26 cellular contexts compared by ENCODE assay signal in the genomic region with DNA sequence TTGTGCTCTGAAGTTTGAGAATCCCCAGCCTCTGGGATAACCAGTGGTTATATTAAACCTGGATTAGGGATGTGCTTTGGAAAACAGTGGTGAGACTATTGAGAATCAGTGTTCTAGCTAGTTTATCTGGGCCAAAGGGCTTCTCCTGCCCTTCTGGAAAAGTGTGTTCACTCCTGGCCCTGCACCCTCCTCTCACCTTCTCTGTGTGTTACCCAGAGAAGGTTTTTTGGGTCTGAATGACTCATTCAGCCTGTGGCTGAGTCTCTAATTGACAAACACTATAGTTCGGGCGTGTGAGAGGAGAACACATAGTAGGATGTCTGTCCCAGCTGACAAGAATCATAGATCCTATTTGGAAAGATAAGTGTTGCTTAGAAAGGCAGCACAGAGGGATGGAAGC.
DNase-seq lines count a peak whose midpoint lies in the region; ATAC-seq, FAIRE-seq and TF ChIP-seq lines count a peak whose summit lies in the region.
"Had no signal": no experiment of that assay in that cellular context is flagged by ENCODE, and none has a peak within 500 bp of the region (broad histone marks: within the 10 kb centered on the region; RNA-seq: fewer than 3 reads in every experiment).

No MANE protein-coding gene starts in this region.

- no peak overlapping the region for H3K4me3 ChIP-seq in RWPE2 (ENCODE audit: severe bottlenecking)
- H3K4me3 ChIP-seq in hepatocyte, result no peak overlapping the region
- no peak overlapping the region for H3K4me3 ChIP-seq in smooth muscle cell
- H3K4me3 ChIP-seq: Peyer's patch, testis had no signal

- H3K36me3 Mint-ChIP-seq in activated CD4-positive, alpha-beta T cell treated with anti-CD3 and anti-CD28 coated beads for 36 hours (ENCODE audit: low read depth), result no peaks in the 10 kb centered on the region
- H3K36me3 Mint-ChIP-seq: mesothelial cell of epicardium; natural killer cell treated with Interleukin-12 subunit alpha and Interleukin-12 subunit beta and Interleukin-15 and Interleukin-18, amount 100 ng/mL, for 72 hours had no signal

- H3K9ac ChIP-seq in smooth muscle cell (ENCODE audit: low read depth), result no peak overlapping the region

- intact Hi-C loops in activated CD4-positive, alpha-beta T cell treated with anti-CD3 and anti-CD28 coated beads for 36 hours (cut with DNase I, micrococcal nuclease), result no loop called here

- H3K4me1 ChIP-seq in RWPE2 (ENCODE audit: insufficient read depth, poor library complexity, severe bottlenecking), result no peaks in the 10 kb centered on the region
- peaks cover 12% of the 10 kb centered on the region for H3K4me1 ChIP-seq in hepatocyte (ENCODE audit: insufficient read depth)
- peaks cover 10% of the 10 kb centered on the region for H3K4me1 ChIP-seq in smooth muscle cell (ENCODE audit: low read depth)
- H3K4me1 ChIP-seq: Peyer's patch had no signal

- no peak for FAIRE-seq in GM19239 (lab: Jason Lieb, UNC)
- FAIRE-seq: endometrium, G401.6 had no signal

- H3F3A ChIP-seq in smooth muscle cell (ENCODE audit: low read depth), result peaks cover 9% of the 10 kb centered on the region

- H3K9me3 Mint-ChIP-seq in activated CD4-positive, alpha-beta T cell treated with anti-CD3 and anti-CD28 coated beads for 36 hours (ENCODE audit: low read depth), result no peaks in the 10 kb centered on the region
- H3K9me3 Mint-ChIP-seq: CD4-positive, alpha-beta T cell; HFFc6; mesothelial cell of epicardium; natural killer cell treated with Interleukin-12 subunit alpha and Interleukin-12 subunit beta and Interleukin-15 and Interleukin-18, amount 100 ng/mL, for 72 hours had no signal

- TF ChIP-seq CTCF in RWPE2 (IDR thresholded peaks at IDR 0.05; ENCODE audit: poor library complexity, severe bottlenecking) (no peak), hepatocyte (IDR thresholded peaks at IDR 0.05; ENCODE audit: poor library complexity) (no peak), smooth muscle cell (IDR thresholded peaks at IDR 0.05; ENCODE audit: borderline replicate concordance, insufficient read depth, poor library complexity, severe bottlenecking) (no peak)

- H3K36me3 ChIP-seq in RWPE2 (ENCODE audit: low read depth), result no peaks in the 10 kb centered on the region
- no peaks in the 10 kb centered on the region for H3K36me3 ChIP-seq in hepatocyte (replicated peaks; ENCODE audit: insufficient read depth, low read depth)
- H3K36me3 ChIP-seq in smooth muscle cell (ENCODE audit: low read depth), result no peaks in the 10 kb centered on the region
- H3K36me3 ChIP-seq: brain microvascular endothelial cell, Peyer's patch had no signal

- no peaks in the 10 kb centered on the region for H3K27me3 Mint-ChIP-seq in activated CD4-positive, alpha-beta T cell treated with anti-CD3 and anti-CD28 coated beads for 36 hours
- H3K27me3 Mint-ChIP-seq: CD4-positive, alpha-beta T cell; natural killer cell treated with Interleukin-12 subunit alpha and Interleukin-12 subunit beta and Interleukin-15 and Interleukin-18, amount 100 ng/mL, for 72 hours; T-helper 17 cell had no signal

- no peak overlapping the region for H2AFZ ChIP-seq in hepatocyte
- H2AFZ ChIP-seq in smooth muscle cell (ENCODE audit: low read depth), result no peak overlapping the region

- H3K9me2 ChIP-seq in hepatocyte (replicated peaks; ENCODE audit: insufficient read depth), result no peaks in the 10 kb centered on the region

- H3K4me1 Mint-ChIP-seq in activated CD4-positive, alpha-beta T cell treated with anti-CD3 and anti-CD28 coated beads for 36 hours, result peaks cover 1% of the 10 kb centered on the region

- peak; percentile 6 for DNase-seq in activated CD4-positive, alpha-beta T cell treated with anti-CD3 and anti-CD28 coated beads for 36 hours
- DNase-seq in activated CD4-positive, alpha-beta T cell treated with anti-CD3 and anti-CD28 coated beads, Interleukin-2, amount 50 U/mL, for 48 hours, result no peak
- no peak for DNase-seq in RWPE2 (ENCODE audit: low spot score)
- DNase-seq in hepatocyte (ENCODE audit: low spot score), result no peak
- no peak for DNase-seq in smooth muscle cell (lab: John Stamatoyannopoulos, UW; ENCODE audit: unreplicated experiment)
- no peak for DNase-seq in GM19239 (ENCODE audit: insufficient read length, low spot score)
- DNase-seq in NCI-H1092 (lab: John Stamatoyannopoulos, UW), result no peak
- DNase-seq in globus pallidus (ENCODE audit: low spot score), result no peak
- DNase-seq: activated CD4-positive, alpha-beta T cell treated with anti-CD3 and anti-CD28 coated beads, Interleukin-2, amount 50 U/mL, for 1 hour; activated CD8-positive, alpha-beta memory T cell treated with anti-CD3 and anti-CD28 coated beads, Interleukin-2, amount 50 U/mL, for 4 hours; brain microvascular endothelial cell; CD4-positive, alpha-beta T cell; cortex of kidney; HFFc6; Kasumi-1; NCI-H1105 treated with DMSO at 0.1 percent for 48 hours; NCI-H446 treated with DMSO at 0.1 percent for 48 hours; Peyer's patch; T-helper 17 cell; testis had no signal

- no peaks in the 10 kb centered on the region for H3K27me3 ChIP-seq in RWPE2 (ENCODE audit: insufficient read depth, poor library complexity, severe bottlenecking)
- no peaks in the 10 kb centered on the region for H3K27me3 ChIP-seq in hepatocyte
- no peaks in the 10 kb centered on the region for H3K27me3 ChIP-seq in smooth muscle cell (ENCODE audit: low read depth)
- H3K27me3 ChIP-seq: brain microvascular endothelial cell, Peyer's patch, testis had no signal

- H3K9me3 ChIP-seq in RWPE2 (ENCODE audit: severe bottlenecking) (no peaks in the 10 kb centered on the region), hepatocyte (ENCODE audit: low read depth) (no peaks in the 10 kb centered on the region), smooth muscle cell (replicated peaks; ENCODE audit: low read depth) (no peaks in the 10 kb centered on the region)
- H3K9me3 ChIP-seq: Peyer's patch, testis had no signal

- POLR2A ChIA-PET in activated CD4-positive, alpha-beta T cell treated with anti-CD3 and anti-CD28 coated beads for 36 hours (lab: Charles Lee), result no interaction called here

- no peak overlapping the region for H3K4me3 Mint-ChIP-seq in activated CD4-positive, alpha-beta T cell treated with anti-CD3 and anti-CD28 coated beads for 36 hours
- H3K4me3 Mint-ChIP-seq: CD4-positive, alpha-beta T cell; HFFc6; mesothelial cell of epicardium; natural killer cell treated with Interleukin-12 subunit alpha and Interleukin-12 subunit beta and Interleukin-15 and Interleukin-18, amount 100 ng/mL, for 72 hours; T-helper 17 cell had no signal

- CTCF ChIA-PET in activated CD4-positive, alpha-beta T cell treated with anti-CD3 and anti-CD28 coated beads for 36 hours (lab: Charles Lee), result no interaction called here

- no peak overlapping the region for H3K27ac Mint-ChIP-seq in activated CD4-positive, alpha-beta T cell treated with anti-CD3 and anti-CD28 coated beads for 36 hours
- H3K27ac Mint-ChIP-seq: CD4-positive, alpha-beta T cell; HFFc6; mesothelial cell of epicardium; natural killer cell treated with Interleukin-12 subunit alpha and Interleukin-12 subunit beta and Interleukin-15 and Interleukin-18, amount 100 ng/mL, for 72 hours; T-helper 17 cell had no signal

- H4K20me1 ChIP-seq in hepatocyte (ENCODE audit: insufficient read depth, poor library complexity, severe bottlenecking), result no peaks in the 10 kb centered on the region
- H4K20me1 ChIP-seq in smooth muscle cell (ENCODE audit: low read depth), result peaks cover 22% of the 10 kb centered on the region

- H3K27ac ChIP-seq in RWPE2 (ENCODE audit: poor library complexity, severe bottlenecking) (no peak overlapping the region), hepatocyte (peak overlapping the region; percentile 22), smooth muscle cell (ENCODE audit: low read depth) (peak overlapping the region; percentile 20)
- H3K27ac ChIP-seq: 22Rv1, brain microvascular endothelial cell, Peyer's patch, testis had no signal

- H3K4me2 ChIP-seq in hepatocyte, result no peak overlapping the region
- H3K4me2 ChIP-seq in smooth muscle cell, result no peak overlapping the region

- 59% methylated on average over 2 of the region's 2 CpGs for WGBS in hepatocyte (ENCODE audit: low lambda C conversion rate, missing lambda C conversion rate)
- 31% methylated on average over 2 of the region's 2 CpGs for WGBS in smooth muscle cell (ENCODE audit: low lambda C conversion rate)

- H3K79me2 ChIP-seq in hepatocyte (peaks cover 94% of the 10 kb centered on the region), smooth muscle cell (ENCODE audit: low read depth) (peaks cover 24% of the 10 kb centered on the region)

- ATAC-seq in activated CD4-positive, alpha-beta T cell treated with anti-CD3 and anti-CD28 coated beads for 36 hours, result no peak
- peak; percentile 44; the same call in 1 of the 3 replicates for ATAC-seq in RWPE2 (ENCODE audit: low read depth)
- ATAC-seq: natural killer cell treated with Interleukin-12 subunit alpha and Interleukin-12 subunit beta and Interleukin-15 and Interleukin-18, amount 100 ng/mL, for 72 hours; sciatic nerve; T-helper 17 cell had no signal
